In genomic region chr3:134562055-134562454, GRCh38 we compare ENCODE assay signal across 21 cellular contexts.
DNase-seq lines count a peak whose midpoint lies in the region; ATAC-seq and TF ChIP-seq lines count a peak whose summit lies in the region.
"Had no signal": no experiment of that assay in that cellular context is flagged by ENCODE, and none has a peak within 500 bp of the region (broad histone marks: within the 10 kb centered on the region; RNA-seq: fewer than 3 reads in every experiment).

No MANE protein-coding gene starts in this region.

- no peak overlapping the region for H2AFZ ChIP-seq in SK-N-SH (ENCODE audit: low read depth)
- H2AFZ ChIP-seq: GM23338 had no signal

- no peak for TF ChIP-seq EP300 in SK-N-SH (IDR thresholded peaks at IDR 0.05; ENCODE audit: borderline replicate concordance in 1 of 2, low read depth in 1 of 2, low read length in 1 of 2)

- peaks cover 7% of the 10 kb centered on the region for H3K4me1 Mint-ChIP-seq in endodermal cell
- H3K4me1 Mint-ChIP-seq: B cell; CD8-positive, alpha-beta memory T cell had no signal

- CTCF ChIA-PET in SK-N-SH (lab: Yijun Ruan, JAX), result no interaction called here

- H3K4me3 Mint-ChIP-seq in endodermal cell, result no peak overlapping the region
- H3K4me3 Mint-ChIP-seq: B cell; CD4-positive, alpha-beta T cell; CD8-positive, alpha-beta memory T cell; GM23338; H9 had no signal

- H3K9ac ChIP-seq in SK-N-SH (no peak overlapping the region), endodermal cell (ENCODE audit: extremely low read depth, low read length, poor library complexity, severe bottlenecking) (no peak overlapping the region)
- H3K9ac ChIP-seq: BLaER1 had no signal

- no peaks in the 10 kb centered on the region for H4K20me1 ChIP-seq in SK-N-SH (ENCODE audit: insufficient read depth)
- H4K20me1 ChIP-seq: BLaER1 had no signal

- no peaks in the 10 kb centered on the region for H3K79me2 ChIP-seq in SK-N-SH (ENCODE audit: insufficient read depth)

- no peaks in the 10 kb centered on the region for H3K36me3 Mint-ChIP-seq in endodermal cell (ENCODE audit: low read depth)

- no peaks in the 10 kb centered on the region for H3K27me3 ChIP-seq in SK-N-SH (ENCODE audit: insufficient read depth)
- H3K27me3 ChIP-seq in neutrophil, result no peaks in the 10 kb centered on the region
- no peaks in the 10 kb centered on the region for H3K27me3 ChIP-seq in endodermal cell (ENCODE audit: control insufficient read depth, insufficient read depth, low read length, poor library complexity, severe bottlenecking)
- H3K27me3 ChIP-seq: BLaER1 had no signal

- H3K27ac ChIP-seq in SK-N-SH (ENCODE audit: low read depth in 2 of 2, low read length in 1 of 2), result no peak overlapping the region
- H3K27ac ChIP-seq in neutrophil, result peak overlapping the region; percentile 72
- no peak overlapping the region for H3K27ac ChIP-seq in endodermal cell (ENCODE audit: low read depth, low read length)
- H3K27ac ChIP-seq: 22Rv1, BLaER1, C4-2B had no signal

- no peaks in the 10 kb centered on the region for H3F3A ChIP-seq in SK-N-SH (replicated peaks; ENCODE audit: insufficient read depth)

- H3K9me3 ChIP-seq in SK-N-SH (no peaks in the 10 kb centered on the region), neutrophil (no peaks in the 10 kb centered on the region), endodermal cell (ENCODE audit: control insufficient read depth, low read length) (no peaks in the 10 kb centered on the region)
- H3K9me3 ChIP-seq: BLaER1 had no signal

- H3K4me3 ChIP-seq in SK-N-SH (ENCODE audit: low read depth in 2 of 2, low read length in 1 of 2) (no peak overlapping the region), neutrophil (ENCODE audit: low read depth in 1 of 2, low read length in 1 of 2) (no peak overlapping the region), endodermal cell (ENCODE audit: low read length) (no peak overlapping the region)
- H3K4me3 ChIP-seq: BLaER1, GM12878, GM23338 had no signal

- H3K9me3 Mint-ChIP-seq in endodermal cell, result no peaks in the 10 kb centered on the region
- H3K9me3 Mint-ChIP-seq: CD4-positive, alpha-beta T cell; CD8-positive, alpha-beta memory T cell; GM23338; H9 had no signal

- no peaks in the 10 kb centered on the region for H3K27me3 Mint-ChIP-seq in endodermal cell (ENCODE audit: insufficient read depth)
- H3K27me3 Mint-ChIP-seq: B cell; CD4-positive, alpha-beta T cell; CD8-positive, alpha-beta memory T cell had no signal

- H3K9me2 ChIP-seq in SK-N-SH, result no peaks in the 10 kb centered on the region

- H3K36me3 ChIP-seq in SK-N-SH (replicated peaks in 1 of 2; ENCODE audit: control insufficient read depth in 1 of 2, insufficient read depth in 2 of 2, low read length in 1 of 2) (peaks cover 15 to 30% of the 10 kb centered on the region in 2 experiments), neutrophil (peaks cover 48% of the 10 kb centered on the region), endodermal cell (ENCODE audit: control insufficient read depth, insufficient read depth, low read length) (no peaks in the 10 kb centered on the region)

- DNase-seq in SK-N-SH (no peak), SK-N-DZ (ENCODE audit: low spot score) (peak; percentile 5), NCI-H1417 (lab: John Stamatoyannopoulos, UW) (no peak), endodermal cell (no peak)
- no peak for DNase-seq in activated CD4-positive, alpha-beta T cell treated with anti-CD3 and anti-CD28 coated beads for 4 hours
- DNase-seq: CD4-positive, alpha-beta T cell; CD8-positive, alpha-beta memory T cell; DMS 273 treated with DMSO at 0.1 percent for 48 hours; DMS79; EL; GDM1; H9 had no signal

- TF ChIP-seq CTCF in SK-N-SH (IDR thresholded peaks at IDR 0.05), result no peak
- no peak for TF ChIP-seq CTCF in neutrophil (IDR thresholded peaks at IDR 0.05)
- no peak for TF ChIP-seq CTCF in endodermal cell (conservative IDR thresholded peaks at IDR 0.05)

- TF ChIP-seq RAD21 in SK-N-SH (IDR thresholded peaks at IDR 0.05; ENCODE audit: low read length), result no peak

- no peak for ATAC-seq in SK-N-SH treated with all-trans-retinoic acid at 6 μM for 48 hours
- ATAC-seq: GM12878, GM23338, HCT116 had no signal

- 63% methylated on average over 4 of the region's 4 CpGs for WGBS in SK-N-SH (ENCODE audit: low lambda C conversion rate)
- 89 to 100% methylated on average over 2 to 4 of the region's 4 CpGs for WGBS in endodermal cell (ENCODE audit: insufficient coverage in 1 of 2, insufficient read length in 1 of 2), 2 experiments

- no peak overlapping the region for H3K27ac Mint-ChIP-seq in endodermal cell
- H3K27ac Mint-ChIP-seq: B cell; CD4-positive, alpha-beta T cell; GM23338; H9 had no signal

- POLR2A ChIA-PET in SK-N-SH (lab: Yijun Ruan, JAX), result no interaction called here

- no peak overlapping the region for H3K4me2 ChIP-seq in SK-N-SH
- H3K4me2 ChIP-seq: BLaER1, GM23338 had no signal

- peaks cover 0 to 3% of the 10 kb centered on the region in 2 experiments; a peak in 1 of 4 replicates for H3K4me1 ChIP-seq in SK-N-SH (ENCODE audit: control insufficient read depth in 1 of 2, insufficient read depth in 2 of 2, low read depth in 1 of 2, low read length in 1 of 2)
- H3K4me1 ChIP-seq in neutrophil (ENCODE audit: control insufficient read depth in 1 of 2, insufficient read depth in 1 of 2, low read depth in 1 of 2, low read length in 1 of 2), result peaks cover 5 to 9% of the 10 kb centered on the region in 2 experiments
- no peaks in the 10 kb centered on the region for H3K4me1 ChIP-seq in endodermal cell (ENCODE audit: control insufficient read depth, insufficient read depth, low read length)
- H3K4me1 ChIP-seq: BLaER1 had no signal

TF ChIP-seq in SK-N-SH treated with all-trans-retinoic acid at 6 μM for 48 hours, 23 proteins besides CTCF, POLR2A, EP300 and RAD21:
- TF ChIP-seq ZFP3 (CRISPR knock-in tag; IDR thresholded peaks at IDR 0.05) (no peak), ZNF8 (CRISPR knock-in tag; IDR thresholded peaks at IDR 0.05) (0 out of 2 replicates have a peak, but pooled peaks have one; percentile 20)

TF ChIP-seq in SK-N-SH, 30 proteins besides CTCF, POLR2A, EP300 and RAD21:
- TF ChIP-seq NFIC (IDR thresholded peaks at IDR 0.05; ENCODE audit: borderline replicate concordance) (no peak), FOXJ3 (CRISPR knock-in tag; IDR thresholded peaks at IDR 0.05) (no peak), TAF1 (IDR thresholded peaks at IDR 0.05; ENCODE audit: borderline replicate concordance, low read depth, low read length) (no peak), SIN3A (IDR thresholded peaks at IDR 0.05; ENCODE audit: borderline replicate concordance, low read depth, low read length) (no peak), FOXM1 (IDR thresholded peaks at IDR 0.05; ENCODE audit: low read depth) (no peak), SMC3 (IDR thresholded peaks at IDR 0.05; ENCODE audit: low read depth, low read length) (no peak), RFX5 (IDR thresholded peaks at IDR 0.05; ENCODE audit: low read length) (no peak), POLR2AphosphoS5 (IDR thresholded peaks at IDR 0.05; ENCODE audit: low read depth, low read length) (no peak), GABPA (IDR thresholded peaks at IDR 0.05; ENCODE audit: low read depth) (no peak), ELF1 (IDR thresholded peaks at IDR 0.05) (no peak), RCOR1 (IDR thresholded peaks at IDR 0.05; ENCODE audit: low read length) (no peak), TCF12 (IDR thresholded peaks at IDR 0.05) (no peak), NRF1 (IDR thresholded peaks at IDR 0.05; ENCODE audit: low read depth, low read length) (no peak), CHD2 (IDR thresholded peaks at IDR 0.05; ENCODE audit: low read length, partially characterized antibody) (no peak), RXRA (IDR thresholded peaks at IDR 0.05; ENCODE audit: borderline replicate concordance, low read depth) (no peak), PBX3 (IDR thresholded peaks at IDR 0.05) (no peak)
- TF ChIP-seq, protein P1, sequence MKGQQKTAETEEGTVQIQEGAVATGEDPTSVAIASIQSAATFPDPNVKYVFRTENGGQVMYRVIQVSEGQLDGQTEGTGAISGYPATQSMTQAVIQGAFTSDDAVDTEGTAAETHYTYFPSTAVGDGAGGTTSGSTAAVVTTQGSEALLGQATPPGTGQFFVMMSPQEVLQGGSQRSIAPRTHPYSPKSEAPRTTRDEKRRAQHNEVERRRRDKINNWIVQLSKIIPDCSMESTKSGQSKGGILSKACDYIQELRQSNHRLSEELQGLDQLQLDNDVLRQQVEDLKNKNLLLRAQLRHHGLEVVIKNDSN (IDR thresholded peaks at IDR 0.05; ENCODE audit: borderline replicate concordance, low read depth), result no peak
